In genomic region chrX:133090410-133090809, GRCh38 we compare ENCODE assay signal across 35 cellular contexts. TPM values are rescaled to one million over a fixed set of nuclear protein-coding genes. Genes with fewer than 3 reads are reported as not detected.
"Had no signal": no experiment of that assay in that cellular context is flagged by ENCODE, and none has a peak within 500 bp of the region (broad histone marks: within the 10 kb centered on the region; RNA-seq: fewer than 3 reads in every experiment).

No MANE protein-coding gene starts in this region.

- H3K4me3 Mint-ChIP-seq: dendritic cell treated with granulocyte-macrophage colony-stimulating factor and Interleukin-4, amounts not matched to agents 40 ng/mL and 50 ng/mL, for 4 days; endodermal cell; memory B cell; natural killer cell; stimulated activated effector memory CD8-positive, alpha-beta T cell treated with anti-CD3 and anti-CD28 coated beads, Interleukin-12 subunit alpha, Interleukin-12 subunit beta, amount 100 ng/mL, for 72 hours had no signal

- H3K36me3 ChIP-seq: esophagus muscularis mucosa, heart right ventricle, lower lobe of right lung, ovary, sigmoid colon, stomach, thyroid gland, vagina had no signal

- DNase-seq: effector CD8-positive, alpha-beta T cell; endodermal cell; foreskin melanocyte; glutamatergic neuron; heart right ventricle; hippocampal formation; islet precursor cell; left ventricle myocardium superior; lower lobe of right lung; natural killer cell; occipital lobe; ovary; posterior cingulate gyrus; psoas muscle; right cardiac atrium; sigmoid colon; stimulated activated CD4-positive, alpha-beta T cell treated with anti-CD3 and anti-CD28 coated beads, Interleukin-2, amount 100 ng/mL, for 24 hours; stimulated activated CD4-positive, alpha-beta T cell treated with anti-CD3 and anti-CD28 coated beads, Interleukin-4, amount 100 ng/mL, for 24 hours; stimulated activated naive CD4-positive, alpha-beta T cell treated with Interleukin-2 at 50 U/mL for 16 hours; stomach; thyroid gland had no signal

- H3K9me3 ChIP-seq: esophagus muscularis mucosa, heart right ventricle, lower lobe of right lung, ovary, psoas muscle, sigmoid colon, stomach, thyroid gland, vagina had no signal

- H3K4me3 ChIP-seq: esophagus muscularis mucosa, heart right ventricle, lower lobe of right lung, ovary, psoas muscle, sigmoid colon, stomach, thyroid gland, vagina had no signal

- H3K27me3 ChIP-seq: ovary, stomach, thyroid gland, vagina had no signal

- H3K27me3 Mint-ChIP-seq: dendritic cell treated with granulocyte-macrophage colony-stimulating factor and Interleukin-4, amounts not matched to agents 40 ng/mL and 50 ng/mL, for 4 days; memory B cell had no signal

- ATAC-seq: heart right ventricle; left ventricle myocardium superior; lower lobe of right lung; natural killer cell; psoas muscle; right cardiac atrium; stimulated activated effector memory CD8-positive, alpha-beta T cell treated with anti-CD3 and anti-CD28 coated beads, Interleukin-12 subunit alpha, Interleukin-12 subunit beta, amount 100 ng/mL, for 72 hours had no signal

- H3K36me3 Mint-ChIP-seq: memory B cell; natural killer cell; stimulated activated effector memory CD8-positive, alpha-beta T cell treated with anti-CD3 and anti-CD28 coated beads, Interleukin-12 subunit alpha, Interleukin-12 subunit beta, amount 100 ng/mL, for 72 hours had no signal

- H3K27ac ChIP-seq: esophagus muscularis mucosa, heart right ventricle, lower lobe of right lung, ovary, psoas muscle, sigmoid colon, stomach, thyroid gland, vagina had no signal

- H3K9me3 Mint-ChIP-seq: dendritic cell treated with granulocyte-macrophage colony-stimulating factor and Interleukin-4, amounts not matched to agents 40 ng/mL and 50 ng/mL, for 4 days; endodermal cell; memory B cell; natural killer cell; stimulated activated effector memory CD8-positive, alpha-beta T cell treated with anti-CD3 and anti-CD28 coated beads, Interleukin-12 subunit alpha, Interleukin-12 subunit beta, amount 100 ng/mL, for 72 hours had no signal

- H3K4me1 Mint-ChIP-seq: endodermal cell; memory B cell; natural killer cell; stimulated activated effector memory CD8-positive, alpha-beta T cell treated with anti-CD3 and anti-CD28 coated beads, Interleukin-12 subunit alpha, Interleukin-12 subunit beta, amount 100 ng/mL, for 72 hours had no signal

- H3K4me1 ChIP-seq: esophagus muscularis mucosa, heart right ventricle, lower lobe of right lung, psoas muscle, sigmoid colon, stomach, thyroid gland, vagina had no signal

- H3K27ac Mint-ChIP-seq: dendritic cell treated with granulocyte-macrophage colony-stimulating factor and Interleukin-4, amounts not matched to agents 40 ng/mL and 50 ng/mL, for 4 days; endodermal cell; memory B cell; natural killer cell; stimulated activated effector memory CD8-positive, alpha-beta T cell treated with anti-CD3 and anti-CD28 coated beads, Interleukin-12 subunit alpha, Interleukin-12 subunit beta, amount 100 ng/mL, for 72 hours had no signal

RNA-seq across cellular contexts. Expression of gene USP26, which starts 6.5 kb away (rescaled TPM):
- total RNA-seq: endodermal cell, epithelial cell of proximal tubule, esophagus muscularis mucosa, fibroblast of lung, heart right ventricle, left ventricle myocardium superior, lower lobe of right lung, mononuclear cell, natural killer cell, occipital lobe, ovary, psoas muscle, renal cortical epithelial cell, right cardiac atrium, sigmoid colon, skeletal muscle tissue, stomach, subcutaneous adipose tissue, temporal lobe, thyroid gland, ureter, vagina had no signal
- polyA plus RNA-seq: fibroblast of lung, heart right ventricle, neural cell, ovary, psoas muscle, right cardiac atrium, sigmoid colon, stomach had no signal
